24 cellular contexts compared by ENCODE assay signal in genomic region chr11:127383026-127383425, GRCh38.
A peak's percentile ranks its signal among the peaks of the same experiment; 100 is the strongest.
DNase-seq lines count a peak whose midpoint lies in the region; ATAC-seq, FAIRE-seq and TF ChIP-seq lines count a peak whose summit lies in the region.
"Had no signal": no experiment of that assay in that cellular context is flagged by ENCODE, and none has a peak within 500 bp of the region (broad histone marks: within the 10 kb centered on the region; RNA-seq: fewer than 3 reads in every experiment).

No MANE protein-coding gene starts in this region.

- H3K27ac Mint-ChIP-seq in astrocyte (ENCODE audit: unreplicated experiment) (no peak overlapping the region), natural killer cell (no peak overlapping the region)
- H3K27ac Mint-ChIP-seq: CD4-positive, alpha-beta memory T cell; HFFc6 had no signal

- intact Hi-C loops in natural killer cell (cut with micrococcal nuclease): no loop called here

- no peaks in the 10 kb centered on the region for H3K36me3 Mint-ChIP-seq in astrocyte (ENCODE audit: low read depth, unreplicated experiment)
- no peaks in the 10 kb centered on the region for H3K36me3 Mint-ChIP-seq in natural killer cell
- H3K36me3 Mint-ChIP-seq: CD4-positive, alpha-beta memory T cell had no signal

- H4K20me1 ChIP-seq in astrocyte (ENCODE audit: insufficient read depth, low read length): no peaks in the 10 kb centered on the region
- H4K20me1 ChIP-seq in smooth muscle cell (ENCODE audit: low read depth): no peaks in the 10 kb centered on the region

- H3K27ac ChIP-seq in astrocyte (ENCODE audit: low read depth, low read length): no peak overlapping the region
- H3K27ac ChIP-seq in smooth muscle cell (ENCODE audit: low read depth): peak overlapping the region; percentile 47
- H3K27ac ChIP-seq: A549 had no signal

- H3K4me3 Mint-ChIP-seq in astrocyte (ENCODE audit: unreplicated experiment): no peak overlapping the region
- H3K4me3 Mint-ChIP-seq in natural killer cell: no peak overlapping the region
- H3K4me3 Mint-ChIP-seq: CD4-positive, alpha-beta memory T cell; HFFc6 had no signal

- H3K4me1 Mint-ChIP-seq in astrocyte (ENCODE audit: low read depth, unreplicated experiment): no peaks in the 10 kb centered on the region
- H3K4me1 Mint-ChIP-seq in natural killer cell: no peaks in the 10 kb centered on the region
- H3K4me1 Mint-ChIP-seq: CD4-positive, alpha-beta memory T cell had no signal

- DNase-seq in Ammon's horn (ENCODE audit: low spot score): peak; percentile 5
- DNase-seq in astrocyte (ENCODE audit: low read depth): peak; percentile 5
- DNase-seq in astrocyte of the spinal cord (ENCODE audit: low read depth, low spot score): peak; percentile 31
- no peak for DNase-seq in smooth muscle cell (lab: John Stamatoyannopoulos, UW; ENCODE audit: unreplicated experiment)
- no peak for DNase-seq in omental fat pad (ENCODE audit: low spot score)
- no peak for DNase-seq in natural killer cell
- DNase-seq: 8988T; ACHN; AML-193; C1 segment of cervical spinal cord; Calu3; CD4-positive, alpha-beta memory T cell; COR-L47; DMS53; DMS79 treated with DMSO at 0.1 percent for 48 hours; GF-D8; GOT3; HFFc6 had no signal

- no peak overlapping the region for H2AFZ ChIP-seq in astrocyte (ENCODE audit: low read depth, low read length)
- H2AFZ ChIP-seq in smooth muscle cell (ENCODE audit: low read depth): no peak overlapping the region

- 58% methylated on average over 3 of the region's 3 CpGs for WGBS in smooth muscle cell (ENCODE audit: low lambda C conversion rate)

- H3K9ac ChIP-seq in astrocyte (ENCODE audit: low read length) (no peak overlapping the region), smooth muscle cell (ENCODE audit: low read depth) (no peak overlapping the region)

- in situ Hi-C loops in astrocyte of the spinal cord (cut with HindIII; ENCODE audit: low sequenced_read_pairs): no loop called here

- H3K4me1 ChIP-seq in astrocyte (ENCODE audit: insufficient read depth, low read length): no peaks in the 10 kb centered on the region
- H3K4me1 ChIP-seq in smooth muscle cell (ENCODE audit: low read depth): no peaks in the 10 kb centered on the region
- H3K4me1 ChIP-seq: A549, HAP-1 had no signal

- H3K4me2 ChIP-seq in astrocyte (ENCODE audit: low read length) (no peak overlapping the region), smooth muscle cell (peak overlapping the region; percentile 58)
- H3K4me2 ChIP-seq: A549 had no signal

- H3K36me3 ChIP-seq in astrocyte (ENCODE audit: insufficient read depth, low read length): no peaks in the 10 kb centered on the region
- no peaks in the 10 kb centered on the region for H3K36me3 ChIP-seq in smooth muscle cell (ENCODE audit: low read depth)
- H3K36me3 ChIP-seq: HAP-1 had no signal

- H3K9me3 ChIP-seq in astrocyte (ENCODE audit: insufficient read depth, low read depth, low read length): no peaks in the 10 kb centered on the region
- no peaks in the 10 kb centered on the region for H3K9me3 ChIP-seq in smooth muscle cell (replicated peaks; ENCODE audit: low read depth)
- H3K9me3 ChIP-seq: A549, HAP-1 had no signal

- peaks cover 9% of the 10 kb centered on the region for H3K27me3 Mint-ChIP-seq in astrocyte (ENCODE audit: low read depth, unreplicated experiment)
- H3K27me3 Mint-ChIP-seq in natural killer cell (ENCODE audit: low read depth in 2 of 2): peaks cover 0 to 2% of the 10 kb centered on the region in 2 donors

- FAIRE-seq in astrocyte (lab: Jason Lieb, UNC): no peak
- FAIRE-seq: A549, GM12891, GM18507, H54 had no signal

- no peaks in the 10 kb centered on the region for H3F3A ChIP-seq in smooth muscle cell (ENCODE audit: low read depth)

- H3K4me3 ChIP-seq in astrocyte (ENCODE audit: insufficient read depth, low read depth, low read length): no peak overlapping the region
- no peak overlapping the region for H3K4me3 ChIP-seq in astrocyte of the spinal cord (ENCODE audit: low read depth, low read length)
- H3K4me3 ChIP-seq in smooth muscle cell: no peak overlapping the region
- H3K4me3 ChIP-seq: A549, HAP-1 had no signal

- TF ChIP-seq CTCF in astrocyte (IDR thresholded peaks at IDR 0.05; ENCODE audit: insufficient read depth, low read depth, low read length) (no peak), astrocyte of the spinal cord (IDR thresholded peaks at IDR 0.05; ENCODE audit: low read depth, low read length) (no peak), smooth muscle cell (IDR thresholded peaks at IDR 0.05; ENCODE audit: borderline replicate concordance, insufficient read depth, poor library complexity, severe bottlenecking) (no peak), omental fat pad (IDR thresholded peaks at IDR 0.05) (no peak), natural killer cell (IDR thresholded peaks at IDR 0.05) (no peak)

- H3K27me3 ChIP-seq in astrocyte (ENCODE audit: insufficient read depth, low read length): no peaks in the 10 kb centered on the region
- peaks cover 3% of the 10 kb centered on the region for H3K27me3 ChIP-seq in smooth muscle cell (ENCODE audit: low read depth)

- H3K9me3 Mint-ChIP-seq in astrocyte (ENCODE audit: unreplicated experiment) (no peaks in the 10 kb centered on the region), natural killer cell (no peaks in the 10 kb centered on the region)
- H3K9me3 Mint-ChIP-seq: HFFc6 had no signal

- ATAC-seq in omental fat pad (ENCODE audit: low FRiP score) (no peak), GM18867 (IDR thresholded peaks at IDR 0.05; ENCODE audit: unreplicated experiment) (no peak), natural killer cell (no peak)
- ATAC-seq: A549 had no signal

- H3K79me2 ChIP-seq in astrocyte (ENCODE audit: insufficient read depth, low read length) (no peaks in the 10 kb centered on the region), smooth muscle cell (ENCODE audit: low read depth) (no peaks in the 10 kb centered on the region)

Comparison
In these comparisons a context has a peak if more than half of its experiments do, and no peak if none do; other contexts are left out.
1. DNase-seq: peak in Ammon's horn (single experiment), astrocyte (single experiment) and astrocyte of the spinal cord (single experiment); none in smooth muscle cell (single experiment), omental fat pad (single experiment) and natural killer cell (single experiment).